Comparison of ENCODE assay signal across 8 cellular contexts in the genomic region with DNA sequence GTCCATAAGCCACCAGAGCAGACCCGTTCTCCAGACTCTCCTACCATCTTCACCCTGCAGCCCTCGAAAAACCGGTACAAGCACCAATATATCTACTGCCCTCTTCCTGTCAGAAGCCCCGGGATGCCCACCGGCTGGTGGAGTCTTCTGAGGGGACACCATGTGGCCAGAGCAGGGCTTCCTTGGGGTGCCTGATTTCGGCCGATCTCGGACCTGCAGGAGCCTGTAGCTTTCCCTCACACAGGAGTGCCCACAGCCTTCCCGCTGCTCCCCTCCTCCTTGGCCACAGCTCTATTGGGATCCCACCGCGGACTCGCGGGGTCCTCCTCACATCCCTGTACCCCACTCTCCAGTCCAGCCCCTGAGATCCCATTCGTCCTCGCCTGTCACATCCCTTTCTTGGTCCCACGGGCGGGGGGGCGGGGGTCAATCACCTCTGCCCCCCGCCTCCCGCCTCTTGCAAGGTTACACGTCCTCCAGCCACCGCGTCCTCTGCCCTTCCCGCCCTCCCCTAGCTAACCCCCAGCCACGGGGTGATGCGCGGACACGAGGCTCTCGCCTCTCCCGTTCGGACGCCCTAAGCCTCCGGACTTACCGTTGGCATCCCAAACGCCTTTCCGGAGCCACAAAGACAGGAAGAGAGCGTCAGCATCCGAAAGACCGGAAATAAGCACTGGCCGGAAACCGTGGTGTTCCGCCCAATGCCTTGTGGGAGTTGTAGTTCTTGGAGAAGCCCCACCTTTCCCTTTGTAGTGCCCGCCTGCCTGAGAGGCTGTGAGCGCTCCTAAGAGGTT. TPM values are rescaled to one million over a fixed set of nuclear protein-coding genes. Genes with fewer than 3 reads are reported as not detected.
DNase-seq lines count a peak whose midpoint lies in the region; ATAC-seq and TF ChIP-seq lines count a peak whose summit lies in the region.

A gene (minus strand): TSS at position 659 of the 794 bp plus-strand sequence. CDS start 784 bp downstream, outside the sequence.

- no peaks in the 10 kb centered on the region for H3K27me3 ChIP-seq in ovary
- no peaks in the 10 kb centered on the region for H3K27me3 ChIP-seq in thyroid gland

- CTCF ChIA-PET in HEK293T (lab: Yijun Ruan, JAX) = interaction anchor here (0.9 to 2.4 kb wide), 3 partner anchors 9 to 46 kb away, joined by 3 to 11 read pairs (median 4); no protein-coding TSS in a partner anchor

- peak within 1 kb of the TSS; percentile 75 for H3K4me3 ChIP-seq in NB4 (ENCODE audit: low read depth, low read length)
- peak within 1 kb of the TSS; percentile 88 for H3K4me3 ChIP-seq in ovary
- H3K4me3 ChIP-seq in thyroid gland (replicated peaks in 1 of 3) = peak within 1 kb of the TSS; percentile 20 to 92 (median 59)

- H3K4me1 Mint-ChIP-seq in activated naive CD8-positive, alpha-beta T cell (ENCODE audit: low read depth) = peaks cover 27% of the 10 kb centered on the region

- H3K36me3 ChIP-seq in ovary (no peaks in the 10 kb centered on the region), thyroid gland (peaks cover 10 to 14% of the 10 kb centered on the region in 2 donors)

- TF ChIP-seq EP300 in ovary (IDR thresholded peaks at IDR 0.05) = no peak

- peak; percentile 98 for ATAC-seq in SK-N-SH treated with all-trans-retinoic acid at 6 μM for 48 hours

- H3K36me3 Mint-ChIP-seq in activated naive CD8-positive, alpha-beta T cell = peaks cover 8% of the 10 kb centered on the region

- DNase-seq in GM03348 (ENCODE audit: low spot score) = peak; percentile 94
- DNase-seq in HEK293T (ENCODE audit: extremely low spot score) = peak; percentile 98
- peak; percentile 93 for DNase-seq in NB4 (ENCODE audit: low read depth)
- DNase-seq in head of caudate nucleus = peak; percentile 81 to 96 (median 91)
- DNase-seq in ovary = peak; percentile 83 to 89 (median 84)
- DNase-seq in thyroid gland = peak; percentile 81 to 83

- H3K27ac Mint-ChIP-seq in activated naive CD8-positive, alpha-beta T cell = peak within 1 kb of the TSS; percentile 95

- TF ChIP-seq POLR2A in NB4 (IDR thresholded peaks at IDR 0.05; ENCODE audit: extremely low read depth, insufficient read length) (peak; percentile 75), ovary (IDR thresholded peaks at IDR 0.05) (peak; percentile 59), thyroid gland (IDR thresholded peaks at IDR 0.05) (peak in 1 of 2 donors; percentile 57)

- TF ChIP-seq CTCF in NB4 (IDR thresholded peaks at IDR 0.05; ENCODE audit: low read depth, low read length) (no peak), ovary (IDR thresholded peaks at IDR 0.05) (no peak), thyroid gland (IDR thresholded peaks at IDR 0.05) (no peak)

- POLR2A ChIA-PET in HEK293T (lab: Yijun Ruan, JAX) = interaction anchor here (0.8 to 2.6 kb wide), 10 partner anchors 9 to 90 kb away, joined by 3 to 12 read pairs (median 4); a partner anchor contains a TSS

- H3K9me3 Mint-ChIP-seq in activated naive CD8-positive, alpha-beta T cell (ENCODE audit: low read depth) = no peaks in the 10 kb centered on the region

- H3K27ac ChIP-seq in ovary (peak within 1 kb of the TSS; percentile 16 to 74), thyroid gland (peak within 1 kb of the TSS; percentile 59 to 89 (median 82))

- H3K4me3 Mint-ChIP-seq in activated naive CD8-positive, alpha-beta T cell = peak within 1 kb of the TSS; percentile 94

- intact Hi-C loops in head of caudate nucleus (cut with DNase I) = no loop called here
- intact Hi-C loops in ovary (cut with DNase I) = no loop called here
- intact Hi-C loops in thyroid gland (cut with DNase I) = no loop called here

- WGBS in ovary, 3 donors = 0 to 1% (median 0%) methylated on average over 44 of the region's 44 CpGs
- WGBS in thyroid gland, 2 donors = 0% methylated on average over 22 to 39 of the region's 44 CpGs

- H3K9me3 ChIP-seq in ovary (no peaks in the 10 kb centered on the region), thyroid gland (no peaks in the 10 kb centered on the region)

- H3K4me1 ChIP-seq in ovary (ENCODE audit: insufficient read depth) = peaks cover 5% of the 10 kb centered on the region
- H3K4me1 ChIP-seq in thyroid gland = peaks cover 6 to 9% of the 10 kb centered on the region in 2 donors

- H3K27me3 Mint-ChIP-seq in activated naive CD8-positive, alpha-beta T cell = no peaks in the 10 kb centered on the region

TF ChIP-seq in HEK293T, 16 proteins besides CTCF, POLR2A, EP300 and RAD21:
- TF ChIP-seq FOXM1 (IDR thresholded peaks at IDR 0.05; ENCODE audit: borderline replicate concordance) (no peak), ELF4 (IDR thresholded peaks at IDR 0.05) (peak; percentile 75)
TF ChIP-seq in HEK293T: peak in this region for 1.

TF ChIP-seq in SK-N-SH treated with all-trans-retinoic acid at 6 μM for 48 hours, 23 proteins besides CTCF, POLR2A, EP300 and RAD21:
- TF ChIP-seq TCF4 (CRISPR knock-in tag; IDR thresholded peaks at IDR 0.05; ENCODE audit: borderline replicate concordance) (no peak), ZFP30 (CRISPR knock-in tag; IDR thresholded peaks at IDR 0.05) (no peak), ISL1 (CRISPR knock-in tag; IDR thresholded peaks at IDR 0.05) (no peak), TOX (CRISPR knock-in tag; IDR thresholded peaks at IDR 0.05; ENCODE audit: borderline replicate concordance) (no peak), RARB (CRISPR knock-in tag; IDR thresholded peaks at IDR 0.05) (no peak), GLIS3 (CRISPR knock-in tag; IDR thresholded peaks at IDR 0.05) (no peak)
TF ChIP-seq in SK-N-SH treated with all-trans-retinoic acid at 6 μM for 48 hours: peak in this region for 0.

RNA-seq across cellular contexts. Expression of the gene that starts here (rescaled TPM):
- total RNA-seq in ovary (100 to 1,000 TPM; 261 to 496 (median 272) TPM), thyroid gland (100 to 1,000 TPM in 3 of 4 donors, 10 to 100 TPM in 1; 78.6 to 193 (median 130) TPM)
- polyA plus RNA-seq in ovary = 100 to 1,000 TPM; 465 to 601 TPM

Comparison
In these comparisons a context has a peak if more than half of its experiments do, and no peak if none do; other contexts are left out.
1. Peak in every context shown above with its lines: DNase-seq, ATAC-seq, H3K4me3 ChIP-seq and H3K27ac ChIP-seq.